1 cellular context compared by ENCODE assay signal in genomic region chr2:191913796-191914195, GRCh38.
TF ChIP-seq lines count a peak whose summit lies in the region.

No MANE protein-coding gene starts in this region.

TF ChIP-seq in GM23338, 12 proteins besides CTCF, POLR2A, EP300 and RAD21 (continued from another document):
- TF ChIP-seq, protein P1, sequence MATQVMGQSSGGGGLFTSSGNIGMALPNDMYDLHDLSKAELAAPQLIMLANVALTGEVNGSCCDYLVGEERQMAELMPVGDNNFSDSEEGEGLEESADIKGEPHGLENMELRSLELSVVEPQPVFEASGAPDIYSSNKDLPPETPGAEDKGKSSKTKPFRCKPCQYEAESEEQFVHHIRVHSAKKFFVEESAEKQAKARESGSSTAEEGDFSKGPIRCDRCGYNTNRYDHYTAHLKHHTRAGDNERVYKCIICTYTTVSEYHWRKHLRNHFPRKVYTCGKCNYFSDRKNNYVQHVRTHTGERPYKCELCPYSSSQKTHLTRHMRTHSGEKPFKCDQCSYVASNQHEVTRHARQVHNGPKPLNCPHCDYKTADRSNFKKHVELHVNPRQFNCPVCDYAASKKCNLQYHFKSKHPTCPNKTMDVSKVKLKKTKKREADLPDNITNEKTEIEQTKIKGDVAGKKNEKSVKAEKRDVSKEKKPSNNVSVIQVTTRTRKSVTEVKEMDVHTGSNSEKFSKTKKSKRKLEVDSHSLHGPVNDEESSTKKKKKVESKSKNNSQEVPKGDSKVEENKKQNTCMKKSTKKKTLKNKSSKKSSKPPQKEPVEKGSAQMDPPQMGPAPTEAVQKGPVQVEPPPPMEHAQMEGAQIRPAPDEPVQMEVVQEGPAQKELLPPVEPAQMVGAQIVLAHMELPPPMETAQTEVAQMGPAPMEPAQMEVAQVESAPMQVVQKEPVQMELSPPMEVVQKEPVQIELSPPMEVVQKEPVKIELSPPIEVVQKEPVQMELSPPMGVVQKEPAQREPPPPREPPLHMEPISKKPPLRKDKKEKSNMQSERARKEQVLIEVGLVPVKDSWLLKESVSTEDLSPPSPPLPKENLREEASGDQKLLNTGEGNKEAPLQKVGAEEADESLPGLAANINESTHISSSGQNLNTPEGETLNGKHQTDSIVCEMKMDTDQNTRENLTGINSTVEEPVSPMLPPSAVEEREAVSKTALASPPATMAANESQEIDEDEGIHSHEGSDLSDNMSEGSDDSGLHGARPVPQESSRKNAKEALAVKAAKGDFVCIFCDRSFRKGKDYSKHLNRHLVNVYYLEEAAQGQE (IDR thresholded peaks at IDR 0.05; ENCODE audit: unreplicated experiment), result no peak
TF ChIP-seq in GM23338: peak in this region for 0.
